In the genomic region with DNA sequence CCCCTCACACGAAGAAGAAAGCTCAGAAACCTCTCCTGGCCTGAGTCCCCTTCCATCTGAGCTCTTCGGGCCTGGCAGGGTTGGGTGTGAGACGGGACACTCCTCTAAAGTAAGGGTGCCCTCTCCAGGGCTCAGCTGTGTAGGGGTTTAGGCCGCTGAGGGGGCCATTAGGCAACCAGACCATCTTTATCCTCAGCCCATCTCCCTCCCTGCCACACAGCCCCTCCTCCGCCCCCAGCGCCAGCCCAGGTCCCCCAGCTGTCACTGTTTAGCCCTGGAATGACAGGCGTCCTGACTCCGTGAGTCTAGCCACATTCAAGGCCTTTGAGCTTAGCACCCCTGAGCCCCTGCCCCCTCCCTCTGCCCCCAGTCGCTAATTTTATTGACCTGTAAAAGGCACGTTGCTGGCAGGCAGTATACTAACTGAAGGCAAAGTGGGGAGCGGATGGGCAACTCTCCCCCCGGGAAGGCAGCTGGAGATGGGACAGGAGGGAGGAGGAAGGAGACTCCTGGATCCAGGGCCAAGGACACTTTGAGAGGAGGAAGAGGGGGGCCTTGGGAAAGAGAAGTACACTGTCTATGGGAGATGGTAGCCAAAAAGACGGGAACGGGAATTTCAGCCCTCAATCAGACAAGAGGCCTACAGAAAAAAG, we compare ENCODE assay signal across 16 cellular contexts. TPM values are rescaled to one million over a fixed set of nuclear protein-coding genes. Genes with fewer than 3 reads are reported as not detected.
DNase-seq lines count a peak whose midpoint lies in the region; TF ChIP-seq lines count a peak whose summit lies in the region.
"Had no signal": no experiment of that assay in that cellular context is flagged by ENCODE, and none has a peak within 500 bp of the region (broad histone marks: within the 10 kb centered on the region; RNA-seq: fewer than 3 reads in every experiment).

No MANE protein-coding gene starts in this region.

- H3K27me3 Mint-ChIP-seq in endodermal cell (ENCODE audit: insufficient read depth) (peaks cover 42% of the 10 kb centered on the region), neural progenitor cell (ENCODE audit: insufficient read depth, low read depth) (peaks cover 25% of the 10 kb centered on the region)
- peaks cover 2 to 20% of the 10 kb centered on the region in 2 donors for H3K27me3 Mint-ChIP-seq in CD4-positive, alpha-beta memory T cell

- H3K9ac ChIP-seq in endodermal cell (ENCODE audit: extremely low read depth, low read length, poor library complexity, severe bottlenecking) (no peak overlapping the region), neural progenitor cell (no peak overlapping the region)

- H3K4me1 ChIP-seq in endodermal cell (ENCODE audit: control insufficient read depth, insufficient read depth, low read length): peaks cover 6% of the 10 kb centered on the region
- peaks cover 7% of the 10 kb centered on the region for H3K4me1 ChIP-seq in neural progenitor cell
- peaks cover 7% of the 10 kb centered on the region for H3K4me1 ChIP-seq in CD4-positive, alpha-beta memory T cell (ENCODE audit: insufficient read depth, low read length)

- CTCF ChIA-PET in CD4-positive, alpha-beta memory T cell (lab: Charles Lee; ENCODE audit: partially characterized antibody): interaction anchor here (1.0 to 1.7 kb wide), 2 partner anchors 19 to 31 kb away, joined by 3 to 9 read pairs; no protein-coding TSS in a partner anchor

- H3K36me3 ChIP-seq in H7 (replicated peaks; ENCODE audit: control insufficient read depth, insufficient read depth, low read length) (no peaks in the 10 kb centered on the region), endodermal cell (ENCODE audit: control insufficient read depth, insufficient read depth, low read length) (no peaks in the 10 kb centered on the region), neural progenitor cell (no peaks in the 10 kb centered on the region)
- no peaks in the 10 kb centered on the region for H3K36me3 ChIP-seq in CD4-positive, alpha-beta memory T cell (ENCODE audit: insufficient read depth, low read length)

- peaks cover 12% of the 10 kb centered on the region for H3K4me1 Mint-ChIP-seq in endodermal cell
- peaks cover 26% of the 10 kb centered on the region for H3K4me1 Mint-ChIP-seq in neural progenitor cell
- H3K4me1 Mint-ChIP-seq in CD4-positive, alpha-beta memory T cell: peaks cover 2 to 8% (median 7%) of the 10 kb centered on the region in 4 donors

- no peak overlapping the region for H2AFZ ChIP-seq in neural progenitor cell (replicated peaks)

- no peak overlapping the region for H3K27ac ChIP-seq in endodermal cell (ENCODE audit: low read depth, low read length)
- no peak overlapping the region for H3K27ac ChIP-seq in neural progenitor cell
- no peak overlapping the region for H3K27ac ChIP-seq in CD4-positive, alpha-beta memory T cell (ENCODE audit: low read depth, low read length)
- H3K27ac ChIP-seq: BLaER1 treated with 17β-estradiol and CSF1 and Interleukin-3, amounts not matched to agents 10 nM and 100 nM; spleen had no signal

- H3K27ac Mint-ChIP-seq in endodermal cell: no peak overlapping the region
- peak overlapping the region; percentile 13 for H3K27ac Mint-ChIP-seq in neural progenitor cell
- peak overlapping the region in 2 of 7 donors; percentile 23 to 89 for H3K27ac Mint-ChIP-seq in CD4-positive, alpha-beta memory T cell
- H3K27ac Mint-ChIP-seq: progenitor cell of endocrine pancreas had no signal

- intact Hi-C loops in CD4-positive, alpha-beta memory T cell (cut with micrococcal nuclease): no loop called here

- peaks cover 12% of the 10 kb centered on the region for H3F3A ChIP-seq in neural progenitor cell (ENCODE audit: low read depth)

- WGBS in endodermal cell (ENCODE audit: insufficient coverage in 1 of 2, insufficient read length in 1 of 2), 2 experiments: 53 to 54% methylated on average over 12 to 14 of the region's 14 CpGs

- H3K9me3 ChIP-seq in endodermal cell (ENCODE audit: control insufficient read depth, low read length): no peaks in the 10 kb centered on the region
- no peaks in the 10 kb centered on the region for H3K9me3 ChIP-seq in neural progenitor cell (ENCODE audit: low read depth)
- no peaks in the 10 kb centered on the region for H3K9me3 ChIP-seq in CD4-positive, alpha-beta memory T cell (ENCODE audit: control insufficient read depth in 1 of 2, low read length in 2 of 2)
- H3K9me3 ChIP-seq: BLaER1 treated with 17β-estradiol and CSF1 and Interleukin-3, amounts not matched to agents 10 nM and 100 nM; spleen had no signal

- POLR2A ChIA-PET in CD4-positive, alpha-beta memory T cell (lab: Charles Lee; ENCODE audit: partially characterized antibody): interaction anchor here (2.8 kb wide), 1 partner anchor 14 kb away, joined by 14 read pairs; the partner anchor contains the start of gene DHX58

- peak overlapping the region; percentile 81 for H3K4me2 ChIP-seq in neural progenitor cell

- TF ChIP-seq CTCF in endodermal cell (conservative IDR thresholded peaks at IDR 0.05) (no peak), neural progenitor cell (IDR thresholded peaks at IDR 0.05) (no peak)

- H3K4me3 ChIP-seq in H7 (ENCODE audit: insufficient read depth, low read depth, low read length): peak overlapping the region; percentile 34; the same call in 1 of the 2 replicates
- H3K4me3 ChIP-seq in endodermal cell (ENCODE audit: low read length): no peak overlapping the region
- peak overlapping the region; percentile 43 for H3K4me3 ChIP-seq in neural progenitor cell
- no peak overlapping the region for H3K4me3 ChIP-seq in CD4-positive, alpha-beta memory T cell (ENCODE audit: low read length in 2 of 2)

- H3K27me3 ChIP-seq in H7 (ENCODE audit: control insufficient read depth, insufficient read depth, low read length) (peaks cover 20% of the 10 kb centered on the region), endodermal cell (ENCODE audit: control insufficient read depth, insufficient read depth, low read length, poor library complexity, severe bottlenecking) (peaks cover 47% of the 10 kb centered on the region), neural progenitor cell (peaks cover 36% of the 10 kb centered on the region)
- H3K27me3 ChIP-seq in CD4-positive, alpha-beta memory T cell (ENCODE audit: insufficient read depth, low read length): peaks cover 6% of the 10 kb centered on the region

- H3K36me3 Mint-ChIP-seq in endodermal cell (ENCODE audit: low read depth): no peaks in the 10 kb centered on the region
- H3K36me3 Mint-ChIP-seq in neural progenitor cell: no peaks in the 10 kb centered on the region
- no peaks in the 10 kb centered on the region for H3K36me3 Mint-ChIP-seq in CD4-positive, alpha-beta memory T cell

- no peaks in the 10 kb centered on the region for H3K79me2 ChIP-seq in neural progenitor cell (ENCODE audit: low read depth)

- DNase-seq in H7 (peak; percentile 73), NCI-H2171 treated with DMSO at 0.1 percent for 48 hours (lab: John Stamatoyannopoulos, UW) (peak; percentile 64), endodermal cell (peak; percentile 76), neural progenitor cell (ENCODE audit: low spot score) (peak; percentile 35), amniotic stem cell (lab: John Stamatoyannopoulos, UW) (no peak), NCI-H187 (lab: John Stamatoyannopoulos, UW) (no peak)
- DNase-seq in CD4-positive, alpha-beta memory T cell: no peak
- DNase-seq: DMS153, KG1, left ventricle myocardium superior, T1000 had no signal

- H3K9me3 Mint-ChIP-seq in endodermal cell (no peaks in the 10 kb centered on the region), neural progenitor cell (no peaks in the 10 kb centered on the region)
- no peaks in the 10 kb centered on the region for H3K9me3 Mint-ChIP-seq in CD4-positive, alpha-beta memory T cell
- H3K9me3 Mint-ChIP-seq: naive thymus-derived CD8-positive, alpha-beta T cell had no signal

- H4K20me1 ChIP-seq in neural progenitor cell (ENCODE audit: low read depth): no peaks in the 10 kb centered on the region

- H3K4me3 Mint-ChIP-seq in endodermal cell (no peak overlapping the region), neural progenitor cell (peak overlapping the region; percentile 35)
- peak overlapping the region in 1 of 8 donors; percentile 25 for H3K4me3 Mint-ChIP-seq in CD4-positive, alpha-beta memory T cell

RNA-seq across cellular contexts. Expression of gene ZNF385C, which starts 0.6 kb away (rescaled TPM):
- 2.7 and 3.8 TPM in 2 replicates for total RNA-seq in H7 (2014; rRNA removed; shearing (Covaris generic))
- total RNA-seq in endodermal cell (1 to 10 TPM; 1.4 to 2.1 TPM), neural progenitor cell (ENCODE audit: low replicate concordance) (5.0 and 7.5 TPM in 2 replicates)
- 5.8 TPM for polyA plus RNA-seq in endodermal cell (2013, experiment 1 of 2)
- 6.0 TPM for polyA plus RNA-seq in endodermal cell (2013, experiment 2 of 2)
- total RNA-seq in CD4-positive, alpha-beta memory T cell: under 1 TPM in 1 of 2 experiments, not detected in 1; 0.36 TPM
- polyA plus RNA-seq in CD4-positive, alpha-beta memory T cell: not detected

RNA-seq across cellular contexts. Expression of gene DHX58, which starts 13.6 kb away (rescaled TPM):
- 1.2 and 5.6 TPM in 2 replicates for total RNA-seq in H7 (2014; rRNA removed; shearing (Covaris generic))
- total RNA-seq in endodermal cell (under 1 TPM; 0.38 to 0.48 TPM), neural progenitor cell (ENCODE audit: low replicate concordance) (0.12 TPM in 1 of 2 replicates, not detected in the other)
- polyA plus RNA-seq in endodermal cell (2013, experiment 1 of 2): 0.57 TPM
- polyA plus RNA-seq in endodermal cell (2013, experiment 2 of 2): 0.58 TPM
- 10 to 100 TPM; 41.8 to 43.3 TPM for total RNA-seq in CD4-positive, alpha-beta memory T cell
- polyA plus RNA-seq in CD4-positive, alpha-beta memory T cell: 10 to 100 TPM; 11.9 to 19.3 TPM

RNA-seq across cellular contexts. Expression of gene KAT2A, which starts 22.3 kb away (rescaled TPM):
- total RNA-seq in H7 (2014; rRNA removed; shearing (Covaris generic)): 24.8 and 26.0 TPM in 2 replicates
- total RNA-seq in endodermal cell (10 to 100 TPM; 48.0 to 57.6 TPM), neural progenitor cell (ENCODE audit: low replicate concordance) (18.4 and 34.2 TPM in 2 replicates)
- 45.9 TPM for polyA plus RNA-seq in endodermal cell (2013, experiment 1 of 2)
- 35.1 TPM for polyA plus RNA-seq in endodermal cell (2013, experiment 2 of 2)
- total RNA-seq in CD4-positive, alpha-beta memory T cell: 10 to 100 TPM; 38.5 to 39.9 TPM
- polyA plus RNA-seq in CD4-positive, alpha-beta memory T cell: 1 to 10 TPM; 5.9 to 7.3 TPM

RNA-seq across cellular contexts. Expression of gene HSPB9, which starts 23.7 kb away (rescaled TPM):
- 0.10 and 0.22 TPM in 2 replicates for total RNA-seq in H7 (2014; rRNA removed; shearing (Covaris generic))
- under 1 TPM in 1 of 2 donors, not detected in 1; 0.22 TPM for total RNA-seq in endodermal cell
- 0.28 TPM for polyA plus RNA-seq in endodermal cell (2013, experiment 1 of 2)
- not detected for polyA plus RNA-seq in endodermal cell (2013, experiment 2 of 2)
- total RNA-seq in neural progenitor cell (ENCODE audit: low replicate concordance): 0.12 and 0.65 TPM in 2 replicates
- not detected for total RNA-seq in CD4-positive, alpha-beta memory T cell
- not detected for polyA plus RNA-seq in CD4-positive, alpha-beta memory T cell
- total RNA-seq: chondrocyte; naive thymus-derived CD8-positive, alpha-beta T cell; progenitor cell of endocrine pancreas had no signal
- polyA plus RNA-seq: naive thymus-derived CD8-positive, alpha-beta T cell had no signal

RNA-seq across cellular contexts. Expression of gene C17orf113, which starts 48.5 kb away (rescaled TPM):
- 1.0 and 1.1 TPM in 2 replicates for total RNA-seq in H7 (2014; rRNA removed; shearing (Covaris generic))
- total RNA-seq in endodermal cell (1 to 10 TPM; 1.7 to 2.9 TPM), neural progenitor cell (ENCODE audit: low replicate concordance) (2.2 and 5.5 TPM in 2 replicates)
- 2.2 TPM for polyA plus RNA-seq in endodermal cell (2013, experiment 1 of 2)
- 2.2 TPM for polyA plus RNA-seq in endodermal cell (2013, experiment 2 of 2)
- under 1 TPM; 0.76 to 0.97 TPM for total RNA-seq in CD4-positive, alpha-beta memory T cell
- polyA plus RNA-seq in CD4-positive, alpha-beta memory T cell: under 1 TPM; 0.39 to 0.53 TPM

Comparison
In these comparisons a context has a peak if more than half of its experiments do, and no peak if none do; other contexts are left out.
1. DNase-seq: peak in H7 (single experiment), NCI-H2171 treated with DMSO at 0.1 percent for 48 hours (single experiment), endodermal cell (single experiment) and neural progenitor cell (single experiment); none in amniotic stem cell (single experiment), CD4-positive, alpha-beta memory T cell (0 of 5) and NCI-H187 (0 of 2).
2. H3K4me3 ChIP-seq: peak in H7 (single experiment) and neural progenitor cell (single experiment); none in endodermal cell (single experiment) and CD4-positive, alpha-beta memory T cell (0 of 2).